Comparison of ENCODE assay signal across 24 cellular contexts in genomic region chr3:52473031-52473430, GRCh38. TPM values are rescaled to one million over a fixed set of nuclear protein-coding genes. Genes with fewer than 3 reads are reported as not detected.
"Had no signal": no experiment of that assay in that cellular context is flagged by ENCODE, and none has a peak within 500 bp of the region (broad histone marks: within the 10 kb centered on the region; RNA-seq: fewer than 3 reads in every experiment).

No MANE protein-coding gene starts in this region.

- H3K27me3 Mint-ChIP-seq: activated CD4-positive, alpha-beta memory T cell treated with anti-CD3 and anti-CD28 coated beads, Interleukin-2, amount 10 ng/mL, durations not matched to agents 7 days and 5 days; brain had no signal

- H3K27ac Mint-ChIP-seq: activated CD4-positive, alpha-beta memory T cell treated with anti-CD3 and anti-CD28 coated beads, Interleukin-2, amount 10 ng/mL, durations not matched to agents 7 days and 5 days; activated naive CD4-positive, alpha-beta T cell treated with anti-CD3 and anti-CD28 coated beads for 36 hours; brain; mesothelial cell of epicardium; nephron progenitor cell had no signal

- H3K4me3 Mint-ChIP-seq: activated CD4-positive, alpha-beta memory T cell treated with anti-CD3 and anti-CD28 coated beads, Interleukin-2, amount 10 ng/mL, durations not matched to agents 7 days and 5 days; activated naive CD4-positive, alpha-beta T cell treated with anti-CD3 and anti-CD28 coated beads for 36 hours; brain; mesothelial cell of epicardium; nephron progenitor cell had no signal

- H3K9me3 ChIP-seq: esophagus muscularis mucosa, thoracic aorta had no signal

- ATAC-seq: left colon had no signal

- H3K27me3 ChIP-seq: esophagus muscularis mucosa, hepatocyte had no signal

- H3K4me1 Mint-ChIP-seq: activated CD4-positive, alpha-beta memory T cell treated with anti-CD3 and anti-CD28 coated beads, Interleukin-2, amount 10 ng/mL, durations not matched to agents 7 days and 5 days; nephron progenitor cell had no signal

- DNase-seq: activated CD4-positive, alpha-beta memory T cell treated with anti-CD3 and anti-CD28 coated beads, Interleukin-2, amount 10 ng/mL, durations not matched to agents 7 days and 5 days; activated CD4-positive, alpha-beta T cell treated with anti-CD3 and anti-CD28 coated beads for 48 hours; activated CD4-positive, CD25-positive, alpha-beta regulatory T cell; activated naive CD4-positive, alpha-beta T cell treated with anti-CD3 and anti-CD28 coated beads for 36 hours; activated T-cell treated with anti-CD3 and anti-CD28 coated beads, Interleukin-2, amount 50 U/mL, for 1 hour; anterior cingulate cortex; central memory CD4-positive, alpha-beta T cell; effector CD8-positive, alpha-beta T cell; left colon; nephron progenitor cell; occipital lobe; retina; stimulated activated CD4-positive, alpha-beta T cell treated with anti-CD3 and anti-CD28 coated beads, Interleukin-15, amount 100 ng/mL, for 24 hours; stimulated activated CD4-positive, alpha-beta T cell treated with anti-CD3 and anti-CD28 coated beads, Interleukin-2, amount 100 ng/mL, for 48 hours had no signal

- H3K4me3 ChIP-seq: coronary artery, esophagus muscularis mucosa, hepatocyte, SK-N-MC, skin epidermis, thoracic aorta had no signal

- H3K9me3 Mint-ChIP-seq: activated CD4-positive, alpha-beta memory T cell treated with anti-CD3 and anti-CD28 coated beads, Interleukin-2, amount 10 ng/mL, durations not matched to agents 7 days and 5 days; activated naive CD4-positive, alpha-beta T cell treated with anti-CD3 and anti-CD28 coated beads for 36 hours; brain; mesothelial cell of epicardium; nephron progenitor cell had no signal

RNA-seq across cellular contexts. Expression of gene TNNC1, which starts 19.2 kb away (rescaled TPM):
- total RNA-seq: endothelial cell of umbilical vein, lung microvascular endothelial cell, occipital lobe had no signal

RNA-seq across cellular contexts. Expression of gene STAB1, which starts 22.1 kb away (rescaled TPM):
- total RNA-seq: activated CD4-positive, alpha-beta memory T cell treated with anti-CD3 and anti-CD28 coated beads, Interleukin-2, amount 10 ng/mL, durations not matched to agents 7 days and 5 days had no signal

RNA-seq across cellular contexts. Expression of gene SEMA3G, which starts 28.1 kb away (rescaled TPM):
- total RNA-seq: activated naive CD4-positive, alpha-beta T cell treated with anti-CD3 and anti-CD28 coated beads for 36 hours had no signal
